ENCODE assay signal across 18 cellular contexts in the genomic region with DNA sequence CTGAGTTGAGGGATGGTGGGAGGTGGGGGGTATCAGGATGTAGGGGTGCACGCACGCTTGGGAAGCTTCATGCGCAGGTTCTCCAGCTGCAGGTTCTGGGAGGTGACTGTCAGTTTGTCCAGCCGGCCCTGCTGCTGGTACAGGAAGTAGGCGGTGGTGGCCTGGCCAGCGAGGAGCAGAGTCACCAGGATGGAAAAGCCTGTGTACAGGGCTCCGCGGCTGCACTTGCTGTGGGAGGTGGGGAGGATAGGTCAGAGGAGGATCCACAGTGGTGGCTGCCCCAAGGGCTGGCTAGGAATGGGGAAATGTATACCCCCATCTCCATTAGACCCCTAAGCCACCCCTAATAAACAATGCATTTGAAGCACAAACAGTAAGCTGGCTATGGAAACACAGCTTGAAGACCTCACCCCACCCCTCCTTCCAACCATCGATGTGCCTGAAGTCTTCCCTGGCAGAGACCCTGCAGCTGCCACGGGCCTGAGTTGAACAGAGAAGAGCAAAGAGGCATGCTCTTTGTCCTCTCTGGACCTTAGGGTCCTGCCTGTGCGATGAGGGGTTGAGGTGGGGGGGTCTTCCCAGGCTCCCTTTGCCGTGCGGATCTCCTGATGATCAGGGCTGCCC. TPM values are rescaled to one million over a fixed set of nuclear protein-coding genes. Genes with fewer than 3 reads are reported as not detected.
DNase-seq lines count a peak whose midpoint lies in the region; ATAC-seq and TF ChIP-seq lines count a peak whose summit lies in the region.
"Had no signal": no experiment of that assay in that cellular context is flagged by ENCODE, and none has a peak within 500 bp of the region (broad histone marks: within the 10 kb centered on the region; RNA-seq: fewer than 3 reads in every experiment).

No MANE protein-coding gene starts in this region.

- no peaks in the 10 kb centered on the region for H3K9me3 ChIP-seq in CD4-positive, CD25-positive, alpha-beta regulatory T cell (ENCODE audit: control insufficient read depth in 2 of 2, low read length in 2 of 2)
- H3K9me3 ChIP-seq in OCI-LY7 (ENCODE audit: low read length), result no peaks in the 10 kb centered on the region
- H3K9me3 ChIP-seq: BE2C, breast epithelium, SJCRH30 had no signal

- H3K4me1 ChIP-seq in CD4-positive, CD25-positive, alpha-beta regulatory T cell (ENCODE audit: control insufficient read depth, insufficient read depth, low read length, poor library complexity, severe bottlenecking), result peaks cover 35% of the 10 kb centered on the region
- peaks cover 53% of the 10 kb centered on the region for H3K4me1 ChIP-seq in OCI-LY7 (ENCODE audit: insufficient read depth, low read length, poor library complexity, severe bottlenecking)
- H3K4me1 ChIP-seq: SJCRH30 had no signal

- peaks cover 9% of the 10 kb centered on the region for H3K36me3 Mint-ChIP-seq in CD4-positive, CD25-positive, alpha-beta regulatory T cell
- peaks cover 39 to 42% of the 10 kb centered on the region in 2 donors for H3K36me3 Mint-ChIP-seq in naive B cell

- H3K4me2 ChIP-seq in OCI-LY7 (ENCODE audit: low read length), result peak overlapping the region; percentile 94

- H3K79me2 ChIP-seq in OCI-LY7 (ENCODE audit: insufficient read depth, low read depth, low read length), result peaks cover 64% of the 10 kb centered on the region
- H3K79me2 ChIP-seq: parathyroid adenoma had no signal

- no peak for TF ChIP-seq CTCF in GM12875 (IDR thresholded peaks at IDR 0.05; ENCODE audit: borderline replicate concordance, insufficient read depth, low read depth, low read length)
- TF ChIP-seq CTCF in OCI-LY7 (conservative IDR thresholded peaks at IDR 0.05; ENCODE audit: low read length), result no peak

- no peak overlapping the region for H3K27ac ChIP-seq in CD4-positive, CD25-positive, alpha-beta regulatory T cell (ENCODE audit: insufficient read depth, low read length, poor library complexity, severe bottlenecking)
- H3K27ac ChIP-seq in OCI-LY7 (ENCODE audit: low read depth, low read length, poor library complexity, severe bottlenecking), result peak overlapping the region; percentile 17
- H3K27ac ChIP-seq: parathyroid adenoma, SJCRH30 had no signal

- H3K27me3 ChIP-seq in CD4-positive, CD25-positive, alpha-beta regulatory T cell (ENCODE audit: control insufficient read depth, insufficient read depth, low read length), result no peaks in the 10 kb centered on the region
- H3K27me3 ChIP-seq: BE2C, breast epithelium, SJCRH30 had no signal

- BruUV-seq in OCI-LY7 (replicated peaks; lab: Mats Ljungman, UMichigan), result no TSS peak

- H3K27ac Mint-ChIP-seq in CD4-positive, CD25-positive, alpha-beta regulatory T cell, result peak overlapping the region; percentile 15 to 71 (median 38)
- H3K27ac Mint-ChIP-seq in naive B cell, result peak overlapping the region; percentile 96 to 100 (median 100)
- H3K27ac Mint-ChIP-seq: activated naive CD8-positive, alpha-beta T cell treated with anti-CD3 and anti-CD28 coated beads, Interleukin-2, amount 10 ng/mL, durations not matched to agents 7 days and 5 days; T-helper 2 cell treated with Interferon-gamma antibody and Interleukin-4, amounts not matched to agents 5 μg/mL and 100 μg/mL, for 36 hours had no signal

- H3K27me3 Mint-ChIP-seq in CD4-positive, CD25-positive, alpha-beta regulatory T cell, result peaks cover 11% of the 10 kb centered on the region
- peaks cover 0 to 9% (median 9%) of the 10 kb centered on the region in 3 donors for H3K27me3 Mint-ChIP-seq in naive B cell
- H3K27me3 Mint-ChIP-seq: activated naive CD8-positive, alpha-beta T cell treated with anti-CD3 and anti-CD28 coated beads, Interleukin-2, amount 10 ng/mL, durations not matched to agents 7 days and 5 days had no signal

- peak overlapping the region in 2 of 4 donors; percentile 32 to 43 for H3K4me3 Mint-ChIP-seq in CD4-positive, CD25-positive, alpha-beta regulatory T cell
- peak overlapping the region; percentile 90 to 100 (median 96) for H3K4me3 Mint-ChIP-seq in naive B cell
- H3K4me3 Mint-ChIP-seq: activated naive CD8-positive, alpha-beta T cell treated with anti-CD3 and anti-CD28 coated beads, Interleukin-2, amount 10 ng/mL, durations not matched to agents 7 days and 5 days; T-helper 2 cell treated with Interferon-gamma antibody and Interleukin-4, amounts not matched to agents 5 μg/mL and 100 μg/mL, for 36 hours had no signal

- peaks cover 33% of the 10 kb centered on the region for H4K20me1 ChIP-seq in OCI-LY7 (ENCODE audit: insufficient read depth, low read length)

- POLR2A ChIA-PET in OCI-LY7 (lab: Charles Lee), result interaction anchor here (1.0 kb wide), 1 partner anchor 9 kb away, joined by 7 read pairs; no protein-coding TSS in a partner anchor

- H3K36me3 ChIP-seq in CD4-positive, CD25-positive, alpha-beta regulatory T cell (ENCODE audit: control insufficient read depth, insufficient read depth, low read length), result peaks cover 50% of the 10 kb centered on the region
- peaks cover 99% of the 10 kb centered on the region for H3K36me3 ChIP-seq in OCI-LY7 (ENCODE audit: insufficient read depth, low read length)
- H3K36me3 ChIP-seq: BE2C, breast epithelium, SJCRH30 had no signal

- no peak overlapping the region for H2AFZ ChIP-seq in OCI-LY7 (ENCODE audit: low read length)
- H2AFZ ChIP-seq: parathyroid adenoma had no signal

- CTCF ChIA-PET in OCI-LY7 (lab: Charles Lee; ENCODE audit: unreplicated experiment), result interaction anchor here (0.6 kb wide), 1 partner anchor 108 kb away, joined by 5 read pairs; no protein-coding TSS in a partner anchor

- H3K9me3 Mint-ChIP-seq in CD4-positive, CD25-positive, alpha-beta regulatory T cell, result no peaks in the 10 kb centered on the region
- H3K9me3 Mint-ChIP-seq in naive B cell, result peaks cover 0 to 8% (median 0%) of the 10 kb centered on the region in 7 donors
- H3K9me3 Mint-ChIP-seq: activated naive CD8-positive, alpha-beta T cell treated with anti-CD3 and anti-CD28 coated beads, Interleukin-2, amount 10 ng/mL, durations not matched to agents 7 days and 5 days; T-helper 2 cell treated with Interferon-gamma antibody and Interleukin-4, amounts not matched to agents 5 μg/mL and 100 μg/mL, for 36 hours had no signal

- ATAC-seq in CD4-positive, CD25-positive, alpha-beta regulatory T cell (ENCODE audit: low read depth in 2 of 2), result no peak
- peak; percentile 0 to 1 for ATAC-seq in naive B cell (ENCODE audit: low read depth in 2 of 2)
- ATAC-seq: activated CD4-positive, CD25-positive, alpha-beta regulatory T cell treated with anti-CD3 and anti-CD28 coated beads, Interleukin-2, amount 50 U/mL, for 24 hours had no signal

- no peaks in the 10 kb centered on the region for H3K9me2 ChIP-seq in OCI-LY7 (ENCODE audit: insufficient read depth, low read length)

- H3K4me3 ChIP-seq in CD4-positive, CD25-positive, alpha-beta regulatory T cell (ENCODE audit: low read depth, low read length), result no peak overlapping the region
- H3K4me3 ChIP-seq in GM12875 (ENCODE audit: low read depth, low read length) (peak overlapping the region; percentile 42), OCI-LY7 (ENCODE audit: low read depth, low read length, poor library complexity, severe bottlenecking) (peak overlapping the region; percentile 99)
- H3K4me3 ChIP-seq: SJCRH30 had no signal

- H3K4me1 Mint-ChIP-seq in CD4-positive, CD25-positive, alpha-beta regulatory T cell, result peaks cover 8 to 44% (median 18%) of the 10 kb centered on the region in 4 donors
- peaks cover 70 to 77% (median 75%) of the 10 kb centered on the region in 3 donors for H3K4me1 Mint-ChIP-seq in naive B cell

- intact Hi-C loops in OCI-LY7 (cut with micrococcal nuclease; ENCODE audit: unreplicated experiment), result no loop called here

- no peak for DNase-seq in CD4-positive, CD25-positive, alpha-beta regulatory T cell
- DNase-seq in OCI-LY7 (ENCODE audit: low spot score) (no peak), naive B cell (peak; percentile 60), NCI-H1105 treated with DMSO at 0.1 percent for 48 hours (lab: John Stamatoyannopoulos, UW) (no peak), NCI-H1105 (lab: John Stamatoyannopoulos, UW) (no peak)
- no peak for DNase-seq in activated effector memory CD4-positive, alpha-beta T cell treated with anti-CD3 and anti-CD28 coated beads, Interleukin-2, amount 50 U/mL, for 16 hours
- DNase-seq: activated naive CD8-positive, alpha-beta T cell treated with anti-CD3 and anti-CD28 coated beads, Interleukin-2, amount 10 ng/mL, durations not matched to agents 7 days and 5 days; BE2C; DMS79 treated with DMSO at 0.1 percent for 48 hours; HCEC 1CT; NCI-H187 treated with DMSO at 0.1 percent for 48 hours; NCI-H510A; SJCRH30 had no signal

RNA-seq across cellular contexts. Expression of gene CD74, which starts 5.5 kb away (rescaled TPM):
- 1,110 TPM for total RNA-seq in CD4-positive, CD25-positive, alpha-beta regulatory T cell
- 1,000 to 10,000 TPM in 1 of 4 donors, 100 to 1,000 TPM in 3; 664 to 1,266 (median 896) TPM for polyA plus RNA-seq in CD4-positive, CD25-positive, alpha-beta regulatory T cell
- total RNA-seq in OCI-LY7 (2014; rRNA removed; shearing (Covaris generic)), result 2,446 and 3,686 TPM in 2 replicates
- total RNA-seq in OCI-LY7 (2022), result 1,759 and 1,769 TPM in 2 replicates
- polyA plus RNA-seq in naive B cell (ENCODE audit: low read depth in 6 of 6), result over 10,000 TPM; 22,737 to 35,313 (median 25,671) TPM

RNA-seq across cellular contexts. Expression of gene RPS14, which starts 42.3 kb away (rescaled TPM):
- 3,121 TPM for total RNA-seq in CD4-positive, CD25-positive, alpha-beta regulatory T cell
- 1,000 to 10,000 TPM; 4,928 to 8,871 (median 7,502) TPM for polyA plus RNA-seq in CD4-positive, CD25-positive, alpha-beta regulatory T cell
- 2,281 and 2,351 TPM in 2 replicates for total RNA-seq in OCI-LY7 (2014; rRNA removed; shearing (Covaris generic))
- 2,284 and 2,304 TPM in 2 replicates for total RNA-seq in OCI-LY7 (2022)
- 1,000 to 10,000 TPM; 4,594 to 6,671 (median 5,653) TPM for polyA plus RNA-seq in naive B cell (ENCODE audit: low read depth in 6 of 6)

RNA-seq across cellular contexts. Expression of gene TCOF1, which starts 49.7 kb away (rescaled TPM):
- total RNA-seq in CD4-positive, CD25-positive, alpha-beta regulatory T cell, result 58.3 TPM
- polyA plus RNA-seq in CD4-positive, CD25-positive, alpha-beta regulatory T cell, result 1 to 10 TPM; 2.7 to 5.6 (median 3.4) TPM
- total RNA-seq in OCI-LY7 (2014; rRNA removed; shearing (Covaris generic)), result 61.3 and 62.9 TPM in 2 replicates
- total RNA-seq in OCI-LY7 (2022), result 104 and 108 TPM in 2 replicates
- polyA plus RNA-seq in naive B cell (ENCODE audit: low read depth in 6 of 6), result 10 to 100 TPM in 2 of 6 donors, 1 to 10 TPM in 4; 5.1 to 31.2 (median 9.3) TPM

Comparison
In these comparisons a context has a peak if more than half of its experiments do, and no peak if none do; other contexts are left out.
1. ATAC-seq: peak in naive B cell (2 of 2); none in CD4-positive, CD25-positive, alpha-beta regulatory T cell (0 of 2).